ENCODE assay signal across 2 cellular contexts in genomic region chr15:71054286-71054952, GRCh38.
TF ChIP-seq lines count a peak whose summit lies in the region.

No MANE protein-coding gene starts in this region.

TF ChIP-seq in A549, 52 proteins besides CTCF, POLR2A, EP300 and RAD21 (continued from another document):
- TF ChIP-seq USF2 (IDR thresholded peaks at IDR 0.05) (no peak), FOSL2 (IDR thresholded peaks at IDR 0.05) (no peak), FOSL2 (CRISPR knock-in tag; IDR thresholded peaks at IDR 0.05) (no peak), MAFK (IDR thresholded peaks at IDR 0.05; ENCODE audit: partially characterized antibody) (no peak), FOSB (CRISPR knock-in tag; IDR thresholded peaks at IDR 0.05) (no peak), HEYL (CRISPR knock-in tag; IDR thresholded peaks at IDR 0.05) (no peak), ZC3H11A (IDR thresholded peaks at IDR 0.05) (no peak), ZSCAN20 (CRISPR knock-in tag; IDR thresholded peaks at IDR 0.05) (no peak), CBX2 (IDR thresholded peaks at IDR 0.05; ENCODE audit: borderline replicate concordance, low read depth) (no peak), EHMT2 (IDR thresholded peaks at IDR 0.05; ENCODE audit: low read depth) (no peak), HOXB13 (CRISPR knock-in tag; IDR thresholded peaks at IDR 0.05; ENCODE audit: low read depth) (no peak), RARB (CRISPR knock-in tag; IDR thresholded peaks at IDR 0.05) (no peak), GATA3 (IDR thresholded peaks at IDR 0.05; ENCODE audit: borderline replicate concordance) (no peak; the same call in 1 of the 2 replicates)

TF ChIP-seq in IMR-90, 13 proteins besides CTCF, POLR2A, EP300 and RAD21 (continued from another document):
- TF ChIP-seq ELK1 (IDR thresholded peaks at IDR 0.05; ENCODE audit: borderline replicate concordance, low read depth, low read length): no peak
- TF ChIP-seq NFE2L2 (IDR thresholded peaks at IDR 0.05; ENCODE audit: low read depth, low read length): no peak
- TF ChIP-seq CEBPB (IDR thresholded peaks at IDR 0.05; ENCODE audit: low read depth, low read length): no peak
- TF ChIP-seq RFX5 (IDR thresholded peaks at IDR 0.05; ENCODE audit: low read depth, low read length): no peak
- TF ChIP-seq MAFK (IDR thresholded peaks at IDR 0.05; ENCODE audit: low read depth, low read length): no peak
- no peak for TF ChIP-seq CHD1 (IDR thresholded peaks at IDR 0.05; ENCODE audit: low read depth, low read length)
